39 cellular contexts compared by ENCODE assay signal in genomic region chr6:125237764-125238163, GRCh38.
"Had no signal": no experiment of that assay in that cellular context is flagged by ENCODE, and none has a peak within 500 bp of the region (broad histone marks: within the 10 kb centered on the region; RNA-seq: fewer than 3 reads in every experiment).

No MANE protein-coding gene starts in this region.

- H3K27ac ChIP-seq: ascending aorta, cardiac muscle cell, WERI-Rb-1 had no signal

- H3K27ac Mint-ChIP-seq: activated CD4-positive, alpha-beta memory T cell treated with anti-CD3 and anti-CD28 coated beads, Interleukin-2, amount 10 ng/mL, durations not matched to agents 7 days and 5 days; activated CD4-positive, alpha-beta T cell treated with anti-CD3 and anti-CD28 coated beads for 36 hours; activated CD4-positive, alpha-beta T cell treated with anti-CD3 and anti-CD28 coated beads, Interleukin-2, amount 10 ng/mL, durations not matched to agents 7 days and 5 days; activated CD8-positive, alpha-beta memory T cell treated with anti-CD3 and anti-CD28 coated beads, Interleukin-2, amount 10 ng/mL, durations not matched to agents 7 days and 5 days; activated CD8-positive, alpha-beta T cell treated with anti-CD3 and anti-CD28 coated beads, Interleukin-2, amount 10 ng/mL, durations not matched to agents 7 days and 5 days; activated naive CD4-positive, alpha-beta T cell treated with anti-CD3 and anti-CD28 coated beads, Interleukin-2, amount 10 ng/mL, durations not matched to agents 7 days and 5 days; activated naive CD4-positive, alpha-beta T cell treated with anti-CD3 and anti-CD28 coated beads, Interleukin-2, amount 50 U/mL, for 24 hours; activated naive CD8-positive, alpha-beta T cell; activated naive CD8-positive, alpha-beta T cell treated with anti-CD3 and anti-CD28 coated beads, Interleukin-2, amount 10 ng/mL, durations not matched to agents 7 days and 5 days; activated naive CD8-positive, alpha-beta T cell treated with anti-CD3 and anti-CD28 coated beads, Interleukin-2, amount 50 U/mL, for 24 hours; activated T-cell treated with anti-CD3 and anti-CD28 coated beads, Interleukin-2, amount 50 U/mL, for 24 hours; activated T-helper 2 cell treated with anti-CD3 and anti-CD28 coated beads, Interferon-gamma antibody, Interleukin-2, Interleukin-4, amounts not matched to agents 10 μg/mL and 5 μg/mL and 100 μg/mL, durations not matched to agents 14 hours and 24 hours and 36 hours; brain; T-helper 1 cell treated with Interleukin-12 subunit alpha and Interleukin-12 subunit beta and Interleukin-4 antibody, amounts not matched to agents 30 μg/mL and 1 μg/mL, for 36 hours; T-helper 2 cell treated with Interferon-gamma antibody and Interleukin-4, amounts not matched to agents 5 μg/mL and 100 μg/mL, for 36 hours; WTC11 had no signal

- H3K27me3 Mint-ChIP-seq: activated naive CD4-positive, alpha-beta T cell treated with anti-CD3 and anti-CD28 coated beads, Interleukin-2, amount 10 ng/mL, durations not matched to agents 7 days and 5 days had no signal

- ATAC-seq: activated CD4-positive, alpha-beta T cell treated with anti-CD3 and anti-CD28 coated beads for 36 hours; activated CD4-positive, CD25-positive, alpha-beta regulatory T cell treated with anti-CD3 and anti-CD28 coated beads, Interleukin-2, amount 50 U/mL, for 24 hours; activated CD8-positive, alpha-beta memory T cell treated with anti-CD3 and anti-CD28 coated beads, Interleukin-2, amount 10 ng/mL, durations not matched to agents 7 days and 5 days; activated CD8-positive, alpha-beta T cell treated with anti-CD3 and anti-CD28 coated beads, Interleukin-2, amount 10 ng/mL, durations not matched to agents 7 days and 5 days; activated naive CD8-positive, alpha-beta T cell treated with anti-CD3 and anti-CD28 coated beads, Interleukin-2, amount 50 U/mL, for 24 hours; WTC11 had no signal

- H3K4me3 Mint-ChIP-seq: activated CD4-positive, alpha-beta memory T cell treated with anti-CD3 and anti-CD28 coated beads, Interleukin-2, amount 10 ng/mL, durations not matched to agents 7 days and 5 days; activated CD4-positive, alpha-beta T cell treated with anti-CD3 and anti-CD28 coated beads for 36 hours; activated CD4-positive, alpha-beta T cell treated with anti-CD3 and anti-CD28 coated beads, Interleukin-2, amount 10 ng/mL, durations not matched to agents 7 days and 5 days; activated CD8-positive, alpha-beta memory T cell treated with anti-CD3 and anti-CD28 coated beads, Interleukin-2, amount 10 ng/mL, durations not matched to agents 7 days and 5 days; activated CD8-positive, alpha-beta T cell treated with anti-CD3 and anti-CD28 coated beads, Interleukin-2, amount 10 ng/mL, durations not matched to agents 7 days and 5 days; activated naive CD4-positive, alpha-beta T cell treated with anti-CD3 and anti-CD28 coated beads, Interleukin-2, amount 10 ng/mL, durations not matched to agents 7 days and 5 days; activated naive CD4-positive, alpha-beta T cell treated with anti-CD3 and anti-CD28 coated beads, Interleukin-2, amount 50 U/mL, for 24 hours; activated naive CD8-positive, alpha-beta T cell; activated naive CD8-positive, alpha-beta T cell treated with anti-CD3 and anti-CD28 coated beads, Interleukin-2, amount 10 ng/mL, durations not matched to agents 7 days and 5 days; activated naive CD8-positive, alpha-beta T cell treated with anti-CD3 and anti-CD28 coated beads, Interleukin-2, amount 50 U/mL, for 24 hours; activated T-cell treated with anti-CD3 and anti-CD28 coated beads, Interleukin-2, amount 50 U/mL, for 24 hours; brain; T-helper 1 cell treated with Interleukin-12 subunit alpha and Interleukin-12 subunit beta and Interleukin-4 antibody, amounts not matched to agents 30 μg/mL and 1 μg/mL, for 36 hours; T-helper 2 cell treated with Interferon-gamma antibody and Interleukin-4, amounts not matched to agents 5 μg/mL and 100 μg/mL, for 36 hours; WTC11 had no signal

- H3K4me3 ChIP-seq: ascending aorta, cardiac muscle cell had no signal

- DNase-seq: activated CD4-positive, alpha-beta memory T cell treated with anti-CD3 and anti-CD28 coated beads, Interleukin-2, amount 10 ng/mL, durations not matched to agents 7 days and 5 days; activated CD4-positive, alpha-beta T cell treated with anti-CD3 and anti-CD28 coated beads for 1 hour; activated CD4-positive, alpha-beta T cell treated with anti-CD3 and anti-CD28 coated beads for 36 hours; activated CD4-positive, alpha-beta T cell treated with anti-CD3 and anti-CD28 coated beads for 48 hours; activated CD4-positive, alpha-beta T cell treated with anti-CD3 and anti-CD28 coated beads, Interleukin-2, amount 10 ng/mL, durations not matched to agents 7 days and 5 days; activated CD4-positive, alpha-beta T cell treated with anti-CD3 and anti-CD28 coated beads, Interleukin-2, amount 50 U/mL, for 48 hours; activated CD4-positive, CD25-positive, alpha-beta regulatory T cell; activated CD8-positive, alpha-beta memory T cell treated with anti-CD3 and anti-CD28 coated beads for 24 hours; activated CD8-positive, alpha-beta memory T cell treated with anti-CD3 and anti-CD28 coated beads, Interleukin-2, amount 10 ng/mL, durations not matched to agents 7 days and 5 days; activated CD8-positive, alpha-beta memory T cell treated with anti-CD3 and anti-CD28 coated beads, Interleukin-2, amount 50 U/mL, for 48 hours; activated CD8-positive, alpha-beta T cell treated with anti-CD3 and anti-CD28 coated beads, Interleukin-2, amount 10 ng/mL, durations not matched to agents 7 days and 5 days; activated effector memory CD4-positive, alpha-beta T cell treated with Interleukin-2 at 50 U/mL for 16 hours; activated gamma-delta T cell; activated naive CD4-positive, alpha-beta T cell treated with anti-CD3 and anti-CD28 coated beads, Interleukin-2, amount 10 ng/mL, durations not matched to agents 7 days and 5 days; activated naive CD4-positive, alpha-beta T cell treated with Interleukin-2 at 50 U/mL for 16 hours; activated naive CD8-positive, alpha-beta T cell treated with anti-CD3 and anti-CD28 coated beads, Interleukin-2, amount 10 ng/mL, durations not matched to agents 7 days and 5 days; activated naive CD8-positive, alpha-beta T cell treated with anti-CD3 and anti-CD28 coated beads, Interleukin-2, amount 50 U/mL, for 24 hours; activated T-cell treated with anti-CD3 and anti-CD28 coated beads, Interleukin-2, amount 50 U/mL, for 24 hours; activated T-cell treated with anti-CD3 and anti-CD28 coated beads, Interleukin-2, amount 50 U/mL, for 48 hours; amygdala; anterior cingulate cortex; caudate nucleus; SW 1271; T-helper 1 cell; T-helper 2 cell; T-helper 9 cell; WERI-Rb-1 had no signal

- H3K4me1 Mint-ChIP-seq: activated CD4-positive, alpha-beta memory T cell treated with anti-CD3 and anti-CD28 coated beads, Interleukin-2, amount 10 ng/mL, durations not matched to agents 7 days and 5 days; activated CD4-positive, alpha-beta T cell treated with anti-CD3 and anti-CD28 coated beads for 36 hours; activated CD4-positive, alpha-beta T cell treated with anti-CD3 and anti-CD28 coated beads, Interleukin-2, amount 10 ng/mL, durations not matched to agents 7 days and 5 days; activated CD8-positive, alpha-beta memory T cell treated with anti-CD3 and anti-CD28 coated beads, Interleukin-2, amount 10 ng/mL, durations not matched to agents 7 days and 5 days; activated naive CD4-positive, alpha-beta T cell treated with anti-CD3 and anti-CD28 coated beads, Interleukin-2, amount 10 ng/mL, durations not matched to agents 7 days and 5 days; activated naive CD8-positive, alpha-beta T cell treated with anti-CD3 and anti-CD28 coated beads, Interleukin-2, amount 10 ng/mL, durations not matched to agents 7 days and 5 days; activated naive CD8-positive, alpha-beta T cell treated with anti-CD3 and anti-CD28 coated beads, Interleukin-2, amount 50 U/mL, for 24 hours; WTC11 had no signal

- H3K4me1 ChIP-seq: ascending aorta had no signal

- H3K36me3 Mint-ChIP-seq: activated CD8-positive, alpha-beta memory T cell treated with anti-CD3 and anti-CD28 coated beads, Interleukin-2, amount 10 ng/mL, durations not matched to agents 7 days and 5 days; activated naive CD4-positive, alpha-beta T cell treated with anti-CD3 and anti-CD28 coated beads, Interleukin-2, amount 50 U/mL, for 24 hours; activated naive CD8-positive, alpha-beta T cell treated with anti-CD3 and anti-CD28 coated beads, Interleukin-2, amount 10 ng/mL, durations not matched to agents 7 days and 5 days had no signal

- H3K36me3 ChIP-seq: ascending aorta, cardiac muscle cell, WERI-Rb-1 had no signal

- H3K27me3 ChIP-seq: ascending aorta, cardiac muscle cell had no signal

- FAIRE-seq: bronchial epithelial cell, TTC549 had no signal
